In the genomic region with DNA sequence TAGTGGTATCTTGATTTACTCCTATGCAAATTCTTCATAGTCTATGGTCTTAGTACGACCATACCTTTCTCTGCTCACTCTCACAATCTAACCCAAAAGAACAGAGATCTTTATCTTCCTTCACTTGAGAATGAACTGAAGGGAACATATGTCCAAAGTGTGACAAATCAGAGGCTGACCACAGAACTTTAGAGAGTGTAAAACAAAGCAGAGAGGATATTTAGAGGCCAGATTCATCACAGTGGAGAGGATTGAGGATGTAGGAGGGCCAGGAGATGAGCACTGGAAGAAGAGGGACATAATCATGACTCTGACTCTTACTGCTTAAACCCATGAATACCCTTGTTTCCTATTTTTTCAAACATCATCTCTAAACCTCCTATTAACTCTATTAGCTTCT, we compare ENCODE assay signal across 21 cellular contexts.
"Had no signal": no experiment of that assay in that cellular context is flagged by ENCODE, and none has a peak within 500 bp of the region (broad histone marks: within the 10 kb centered on the region; RNA-seq: fewer than 3 reads in every experiment).

No MANE protein-coding gene starts in this region.

- DNase-seq: Kasumi-1, MM.1S, NCI-H1092 treated with DMSO at 0.1 percent for 48 hours, NCI-H1436, NCI-H187, NCI-H2029, NCI-H2081 treated with DMSO at 0.1 percent for 48 hours, NCI-H2171, NCI-H226, NCI-H446, NCI-H510A, NCI-H524 treated with DMSO at 0.1 percent for 48 hours, NCI-H69, NCI-H774, PC-3, SHP77, SW 1271, T-cell had no signal

- ATAC-seq: K562, Panc1, PC-3, T-cell had no signal

- H3K4me3 ChIP-seq: K562, SK-N-MC had no signal
